In genomic region chr6:88008821-88009220, GRCh38 we compare ENCODE assay signal across 17 cellular contexts. TPM values are rescaled to one million over a fixed set of nuclear protein-coding genes. Genes with fewer than 3 reads are reported as not detected.
DNase-seq lines count a peak whose midpoint lies in the region; TF ChIP-seq lines count a peak whose summit lies in the region.
"Had no signal": no experiment of that assay in that cellular context is flagged by ENCODE, and none has a peak within 500 bp of the region (broad histone marks: within the 10 kb centered on the region; RNA-seq: fewer than 3 reads in every experiment).

No MANE protein-coding gene starts in this region.

- no peak for TF ChIP-seq CTCF in HFFc6 (IDR thresholded peaks at IDR 0.05)

- no peaks in the 10 kb centered on the region; the same call in 1 of the 2 replicates for H3K27me3 Mint-ChIP-seq in HFFc6 (ENCODE audit: insufficient read depth)

- DNase-seq in HFFc6 (no peak), SW480 (ENCODE audit: low spot score) (peak; percentile 36), glomerular visceral epithelial cell (ENCODE audit: extremely low spot score) (peak; percentile 88), smooth muscle cell of the brain vasculature (ENCODE audit: low read depth, low spot score) (peak; percentile 21), GM19240 (ENCODE audit: insufficient read length, low spot score) (no peak), GM03348 (ENCODE audit: low spot score) (no peak)
- DNase-seq in effector CD4-positive, alpha-beta T cell = no peak
- DNase-seq: activated B cell treated with CpG ODN at 0.5 μM for 24 hours; activated naive CD4-positive, alpha-beta T cell treated with Interleukin-2 at 50 U/mL for 16 hours; caudate nucleus; H9; heart left ventricle; NCI-H2081 treated with DMSO at 0.1 percent for 48 hours; nephron progenitor cell; stimulated activated naive CD4-positive, alpha-beta T cell had no signal

- peak overlapping the region; percentile 47; the same call in 1 of the 2 replicates for H3K4me3 Mint-ChIP-seq in HFFc6
- H3K4me3 Mint-ChIP-seq: activated B cell treated with CpG ODN at 0.5 μM for 24 hours, H9, nephron progenitor cell had no signal

- H3K36me3 Mint-ChIP-seq in HFFc6 (ENCODE audit: low read depth) = no peaks in the 10 kb centered on the region

- peak overlapping the region; percentile 30; the same call in 1 of the 2 replicates for H3K27ac Mint-ChIP-seq in HFFc6
- H3K27ac Mint-ChIP-seq: activated B cell treated with CpG ODN at 0.5 μM for 24 hours, H9, nephron progenitor cell had no signal

- H3K4me1 Mint-ChIP-seq in HFFc6 (ENCODE audit: low read depth) = peaks cover 16% of the 10 kb centered on the region

- H3K9me3 Mint-ChIP-seq in HFFc6 = no peaks in the 10 kb centered on the region
- H3K9me3 Mint-ChIP-seq: activated B cell treated with CpG ODN at 0.5 μM for 24 hours, H9, nephron progenitor cell had no signal

RNA-seq across cellular contexts. Expression of gene SPACA1, which starts 38.8 kb away (rescaled TPM):
- not detected for total RNA-seq in HFFc6 (2021; fragmentation: NEBNext Ultra II Directional; extraction: Animal tissue kit (Norgen Biotek cat#: 25700))
- total RNA-seq: activated B cell treated with CpG ODN at 0.5 μM for 24 hours, H9, heart left ventricle, liver, right atrium auricular region had no signal

Comparison
In these comparisons a context has a peak if more than half of its experiments do, and no peak if none do; other contexts are left out.
1. DNase-seq: peak in SW480 (single experiment), glomerular visceral epithelial cell (single experiment) and smooth muscle cell of the brain vasculature (single experiment); none in HFFc6 (single experiment), GM19240 (single experiment), effector CD4-positive, alpha-beta T cell (single experiment) and GM03348 (single experiment).